Comparison of ENCODE assay signal across 9 cellular contexts in the genomic region with DNA sequence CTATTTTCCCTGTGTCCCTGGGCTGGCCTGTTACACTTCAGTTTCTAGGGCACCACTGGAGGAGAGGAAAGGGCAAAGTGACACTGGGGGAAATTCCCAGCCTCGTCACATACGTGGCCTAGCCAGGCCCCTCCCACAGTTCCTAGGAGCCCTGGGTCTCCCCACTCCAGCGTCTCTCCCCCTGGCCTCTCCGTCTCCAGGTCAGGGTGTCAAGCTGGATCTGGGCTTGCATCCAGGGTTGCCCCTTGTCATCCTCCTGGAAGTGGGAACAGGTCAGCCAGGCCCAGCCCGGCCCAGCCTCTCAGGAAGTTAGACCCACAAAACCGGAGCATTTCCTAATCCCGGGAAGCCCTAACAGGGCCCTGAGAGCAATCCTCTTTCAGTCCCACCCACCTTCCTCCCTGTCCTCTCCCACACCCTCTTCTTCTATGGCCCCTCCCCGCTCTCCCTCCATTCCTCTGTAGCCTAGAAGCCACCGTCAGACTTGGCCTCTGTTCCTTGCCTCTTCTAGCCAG. TPM values are rescaled to one million over a fixed set of nuclear protein-coding genes. Genes with fewer than 3 reads are reported as not detected.
DNase-seq lines count a peak whose midpoint lies in the region; TF ChIP-seq lines count a peak whose summit lies in the region.
"Had no signal": no experiment of that assay in that cellular context is flagged by ENCODE, and none has a peak within 500 bp of the region (broad histone marks: within the 10 kb centered on the region; RNA-seq: fewer than 3 reads in every experiment).

No MANE protein-coding gene starts in this region.

- peaks cover 46% of the 10 kb centered on the region for H3K36me3 Mint-ChIP-seq in activated T-helper 2 cell treated with anti-CD3 and anti-CD28 coated beads, Interferon-gamma antibody, Interleukin-2, Interleukin-4, amounts not matched to agents 10 μg/mL and 5 μg/mL and 100 μg/mL, durations not matched to agents 14 hours and 24 hours and 36 hours (ENCODE audit: low read depth)

- no peak for TF ChIP-seq POLR2A in thyroid gland (IDR thresholded peaks at IDR 0.05)

- H3K4me1 ChIP-seq in thyroid gland, result peaks cover 15 to 55% of the 10 kb centered on the region in 2 donors

- peak; percentile 62 for DNase-seq in activated naive CD4-positive, alpha-beta T cell treated with Interleukin-2 at 50 U/mL for 16 hours
- no peak for DNase-seq in activated naive CD4-positive, alpha-beta T cell (lab: John Stamatoyannopoulos, UW)
- no peak for DNase-seq in activated T-helper 2 cell treated with anti-CD3 and anti-CD28 coated beads, Interferon-gamma antibody, Interleukin-2, Interleukin-4, amounts not matched to agents 10 μg/mL and 5 μg/mL and 100 μg/mL, durations not matched to agents 14 hours and 24 hours and 36 hours (ENCODE audit: low spot score)
- DNase-seq in kidney glomerular epithelial cell (lab: John Stamatoyannopoulos, UW) (peak; percentile 77), thyroid gland (peak in 1 of 2 donors; percentile 34), NOMO-1 treated with dmso at 0.1 percent for 144 hours (lab: John Stamatoyannopoulos, UW; ENCODE audit: unreplicated experiment) (no peak), midbrain (lab: John Stamatoyannopoulos, UW) (no peak), cerebellum (ENCODE audit: low spot score) (no peak)

- H3K27ac ChIP-seq in thyroid gland, result peak overlapping the region; percentile 52 to 72 (median 57)
- H3K27ac ChIP-seq: C4-2B had no signal

- no peaks in the 10 kb centered on the region for H3K27me3 Mint-ChIP-seq in activated T-helper 2 cell treated with anti-CD3 and anti-CD28 coated beads, Interferon-gamma antibody, Interleukin-2, Interleukin-4, amounts not matched to agents 10 μg/mL and 5 μg/mL and 100 μg/mL, durations not matched to agents 14 hours and 24 hours and 36 hours (ENCODE audit: low read depth)

- no peaks in the 10 kb centered on the region for H3K36me3 ChIP-seq in thyroid gland

- H3K9me3 Mint-ChIP-seq in activated T-helper 2 cell treated with anti-CD3 and anti-CD28 coated beads, Interferon-gamma antibody, Interleukin-2, Interleukin-4, amounts not matched to agents 10 μg/mL and 5 μg/mL and 100 μg/mL, durations not matched to agents 14 hours and 24 hours and 36 hours, result no peaks in the 10 kb centered on the region

- TF ChIP-seq CTCF in thyroid gland (IDR thresholded peaks at IDR 0.05), result no peak

- H3K4me3 Mint-ChIP-seq in activated T-helper 2 cell treated with anti-CD3 and anti-CD28 coated beads, Interferon-gamma antibody, Interleukin-2, Interleukin-4, amounts not matched to agents 10 μg/mL and 5 μg/mL and 100 μg/mL, durations not matched to agents 14 hours and 24 hours and 36 hours (ENCODE audit: low read depth), result peak overlapping the region; percentile 99

- H3K4me3 ChIP-seq in thyroid gland (replicated peaks in 1 of 3), result no peak overlapping the region

- H3K9me3 ChIP-seq in thyroid gland, result no peaks in the 10 kb centered on the region

- no peaks in the 10 kb centered on the region for H3K27me3 ChIP-seq in thyroid gland

- peak overlapping the region; percentile 78 for H3K27ac Mint-ChIP-seq in activated T-helper 2 cell treated with anti-CD3 and anti-CD28 coated beads, Interferon-gamma antibody, Interleukin-2, Interleukin-4, amounts not matched to agents 10 μg/mL and 5 μg/mL and 100 μg/mL, durations not matched to agents 14 hours and 24 hours and 36 hours

- intact Hi-C loops in activated T-helper 2 cell treated with anti-CD3 and anti-CD28 coated beads, Interferon-gamma antibody, Interleukin-2, Interleukin-4, amounts not matched to agents 10 μg/mL and 5 μg/mL and 100 μg/mL, durations not matched to agents 14 hours and 24 hours and 36 hours (cut with micrococcal nuclease), result loop anchor here (1.0 to 10.0 kb wide), 3 partner anchors 9 to 689 kb away; partner anchors contain the start of gene G3BP1
- intact Hi-C loops in thyroid gland (cut with DNase I), result no loop called here

- H3K4me1 Mint-ChIP-seq in activated T-helper 2 cell treated with anti-CD3 and anti-CD28 coated beads, Interferon-gamma antibody, Interleukin-2, Interleukin-4, amounts not matched to agents 10 μg/mL and 5 μg/mL and 100 μg/mL, durations not matched to agents 14 hours and 24 hours and 36 hours (ENCODE audit: low read depth), result peaks cover 53% of the 10 kb centered on the region

- 31 to 51% methylated on average over 9 of the region's 9 CpGs for WGBS in thyroid gland, 2 donors

RNA-seq across cellular contexts. Expression of gene TNIP1, which starts 4.7 kb away (rescaled TPM):
- total RNA-seq in activated T-helper 2 cell treated with anti-CD3 and anti-CD28 coated beads, Interferon-gamma antibody, Interleukin-2, Interleukin-4, amounts not matched to agents 10 μg/mL and 5 μg/mL and 100 μg/mL, durations not matched to agents 14 hours and 24 hours and 36 hours, result 473 and 477 TPM in 2 replicates
- total RNA-seq in thyroid gland (100 to 1,000 TPM in 1 of 4 donors, 10 to 100 TPM in 3; 74.4 to 115 (median 94.7) TPM), cerebellum (18.3 TPM)

Comparison
In these comparisons a context has a peak if more than half of its experiments do, and no peak if none do; other contexts are left out.
1. DNase-seq: peak in activated naive CD4-positive, alpha-beta T cell treated with Interleukin-2 at 50 U/mL for 16 hours (single experiment) and kidney glomerular epithelial cell (single experiment); none in activated naive CD4-positive, alpha-beta T cell (0 of 4), activated T-helper 2 cell treated with anti-CD3 and anti-CD28 coated beads, Interferon-gamma antibody, Interleukin-2, Interleukin-4, amounts not matched to agents 10 μg/mL and 5 μg/mL and 100 μg/mL, durations not matched to agents 14 hours and 24 hours and 36 hours (single experiment), NOMO-1 treated with dmso at 0.1 percent for 144 hours (single experiment), midbrain (single experiment) and cerebellum (single experiment).